In genomic region chr1:206715120-206715519, GRCh38 we compare ENCODE assay signal across 16 cellular contexts. TPM values are rescaled to one million over a fixed set of nuclear protein-coding genes. Genes with fewer than 3 reads are reported as not detected.
A peak's percentile ranks its signal among the peaks of the same experiment; 100 is the strongest.
DNase-seq lines count a peak whose midpoint lies in the region; ATAC-seq, FAIRE-seq and TF ChIP-seq lines count a peak whose summit lies in the region.
"Had no signal": no experiment of that assay in that cellular context is flagged by ENCODE, and none has a peak within 500 bp of the region (broad histone marks: within the 10 kb centered on the region; RNA-seq: fewer than 3 reads in every experiment).

No MANE protein-coding gene starts in this region.

- ATAC-seq in activated CD4-positive, alpha-beta T cell treated with anti-CD3 and anti-CD28 coated beads for 36 hours: no peak
- ATAC-seq in GM21576 (IDR thresholded peaks at IDR 0.05; ENCODE audit: unreplicated experiment): no peak

- H3K4me1 Mint-ChIP-seq in activated CD4-positive, alpha-beta T cell treated with anti-CD3 and anti-CD28 coated beads for 36 hours: peaks cover 78% of the 10 kb centered on the region
- peaks cover 78% of the 10 kb centered on the region for H3K4me1 Mint-ChIP-seq in activated CD4-positive, alpha-beta memory T cell treated with anti-CD3 and anti-CD28 coated beads, Interleukin-2, amount 10 ng/mL, durations not matched to agents 7 days and 5 days

- POLR2A ChIA-PET in activated CD4-positive, alpha-beta T cell treated with anti-CD3 and anti-CD28 coated beads for 36 hours (lab: Charles Lee): interaction anchor here (1.3 kb wide), 1 partner anchor 24 kb away, joined by 6 read pairs; no protein-coding TSS in a partner anchor
- POLR2A ChIA-PET in activated CD4-positive, alpha-beta memory T cell treated with anti-CD3 and anti-CD28 coated beads, Interleukin-2, amount 10 ng/mL, durations not matched to agents 7 days and 5 days (lab: Charles Lee): interaction anchor here (0.8 to 4.2 kb wide), 8 partner anchors 9 to 206 kb away, joined by 3 to 18 read pairs (median 6); partner anchors contain the start of genes DYRK3 and FCMR

- no peak for TF ChIP-seq EP300 in stomach (IDR thresholded peaks at IDR 0.05)

- intact Hi-C loops in activated CD4-positive, alpha-beta T cell treated with anti-CD3 and anti-CD28 coated beads for 36 hours (cut with DNase I, micrococcal nuclease): no loop called here
- intact Hi-C loops in kidney (cut with DNase I): no loop called here
- intact Hi-C loops in stomach (cut with DNase I; ENCODE audit: low total_unique reads): no loop called here

- H3K4me1 ChIP-seq in kidney (ENCODE audit: control insufficient read depth in 1 of 2, insufficient read depth in 1 of 2, low read depth in 1 of 2, low read length in 2 of 2): peaks cover 39 to 43% of the 10 kb centered on the region in 2 donors
- H3K4me1 ChIP-seq in stomach: peaks cover 55 to 93% (median 73%) of the 10 kb centered on the region in 4 donors

- H3K27me3 ChIP-seq in stomach: no peaks in the 10 kb centered on the region
- H3K27me3 ChIP-seq: tibial nerve had no signal

- TF ChIP-seq POLR2A in stomach (IDR thresholded peaks at IDR 0.05): no peak

- DNase-seq in activated CD4-positive, alpha-beta T cell treated with anti-CD3 and anti-CD28 coated beads for 36 hours: no peak
- DNase-seq in activated CD4-positive, alpha-beta T cell treated with anti-CD3 and anti-CD28 coated beads for 48 hours: no peak
- DNase-seq in activated CD4-positive, alpha-beta memory T cell treated with anti-CD3 and anti-CD28 coated beads, Interleukin-2, amount 10 ng/mL, durations not matched to agents 7 days and 5 days: no peak
- DNase-seq in kidney (no peak), stomach (no peak), NCI-H526 treated with DMSO at 0.1 percent for 48 hours (lab: John Stamatoyannopoulos, UW) (no peak), NCI-H748 (lab: John Stamatoyannopoulos, UW; ENCODE audit: unreplicated experiment) (no peak)
- DNase-seq: amygdala; KG1; NCI-H2171; stimulated activated CD4-positive, alpha-beta T cell treated with anti-CD3 and anti-CD28 coated beads, Interleukin-4, amount 100 ng/mL, for 1 hour had no signal

- no peaks in the 10 kb centered on the region for H3K9me3 ChIP-seq in kidney (ENCODE audit: control insufficient read depth in 1 of 2, low read length in 2 of 2)
- no peaks in the 10 kb centered on the region for H3K9me3 ChIP-seq in stomach
- H3K9me3 ChIP-seq: tibial nerve had no signal

- no peaks in the 10 kb centered on the region for H3K27me3 Mint-ChIP-seq in activated CD4-positive, alpha-beta T cell treated with anti-CD3 and anti-CD28 coated beads for 36 hours
- H3K27me3 Mint-ChIP-seq in activated CD4-positive, alpha-beta memory T cell treated with anti-CD3 and anti-CD28 coated beads, Interleukin-2, amount 10 ng/mL, durations not matched to agents 7 days and 5 days: no peaks in the 10 kb centered on the region

- H3K36me3 ChIP-seq in kidney (ENCODE audit: control insufficient read depth in 1 of 2, insufficient read depth in 2 of 2, low read length in 2 of 2) (no peaks in the 10 kb centered on the region), stomach (no peaks in the 10 kb centered on the region)
- H3K36me3 ChIP-seq: tibial nerve had no signal

- peak overlapping the region; percentile 60 to 82 for H3K27ac ChIP-seq in kidney (ENCODE audit: low read depth in 2 of 2, low read length in 2 of 2)
- H3K27ac ChIP-seq in stomach: peak overlapping the region; percentile 53 to 78 (median 74)

- WGBS in stomach, 5 donors: 82 to 94% (median 85%) methylated on average over 4 of the region's 4 CpGs

- H3K27ac Mint-ChIP-seq in activated CD4-positive, alpha-beta T cell treated with anti-CD3 and anti-CD28 coated beads for 36 hours: peak overlapping the region; percentile 63
- H3K27ac Mint-ChIP-seq in activated CD4-positive, alpha-beta memory T cell treated with anti-CD3 and anti-CD28 coated beads, Interleukin-2, amount 10 ng/mL, durations not matched to agents 7 days and 5 days: peak overlapping the region; percentile 47

- H3K4me3 ChIP-seq in kidney (ENCODE audit: low read length in 2 of 2) (no peak overlapping the region), stomach (no peak overlapping the region)
- H3K4me3 ChIP-seq: tibial nerve had no signal

- CTCF ChIA-PET in activated CD4-positive, alpha-beta T cell treated with anti-CD3 and anti-CD28 coated beads for 36 hours (lab: Charles Lee): interaction anchor here (0.6 to 15.5 kb wide), 19 partner anchors 8 to 237 kb away, joined by 3 to 175 read pairs (median 3); partner anchors contain the start of genes DYRK3 and IL20
- CTCF ChIA-PET in activated CD4-positive, alpha-beta memory T cell treated with anti-CD3 and anti-CD28 coated beads, Interleukin-2, amount 10 ng/mL, durations not matched to agents 7 days and 5 days (lab: Charles Lee): interaction anchor here (0.7 to 3.7 kb wide), 9 partner anchors 11 to 291 kb away, joined by 3 to 24 read pairs (median 4); partner anchors contain the start of gene DYRK3

- no peaks in the 10 kb centered on the region for H3K36me3 Mint-ChIP-seq in activated CD4-positive, alpha-beta T cell treated with anti-CD3 and anti-CD28 coated beads for 36 hours (ENCODE audit: low read depth)
- peaks cover 9% of the 10 kb centered on the region for H3K36me3 Mint-ChIP-seq in activated CD4-positive, alpha-beta memory T cell treated with anti-CD3 and anti-CD28 coated beads, Interleukin-2, amount 10 ng/mL, durations not matched to agents 7 days and 5 days (ENCODE audit: low read depth)

- no peaks in the 10 kb centered on the region for H3K9me3 Mint-ChIP-seq in activated CD4-positive, alpha-beta T cell treated with anti-CD3 and anti-CD28 coated beads for 36 hours (ENCODE audit: low read depth)
- no peaks in the 10 kb centered on the region for H3K9me3 Mint-ChIP-seq in activated CD4-positive, alpha-beta memory T cell treated with anti-CD3 and anti-CD28 coated beads, Interleukin-2, amount 10 ng/mL, durations not matched to agents 7 days and 5 days
- H3K9me3 Mint-ChIP-seq: neural crest cell had no signal

- TF ChIP-seq CTCF in kidney (IDR thresholded peaks at IDR 0.05; ENCODE audit: borderline replicate concordance, extremely low read depth, insufficient read depth) (no peak), stomach (IDR thresholded peaks at IDR 0.05) (no peak)

- FAIRE-seq in kidney (lab: Jason Lieb, UNC): no peak
- FAIRE-seq: H1 had no signal

- no peak overlapping the region for H3K4me3 Mint-ChIP-seq in activated CD4-positive, alpha-beta T cell treated with anti-CD3 and anti-CD28 coated beads for 36 hours
- no peak overlapping the region for H3K4me3 Mint-ChIP-seq in activated CD4-positive, alpha-beta memory T cell treated with anti-CD3 and anti-CD28 coated beads, Interleukin-2, amount 10 ng/mL, durations not matched to agents 7 days and 5 days
- H3K4me3 Mint-ChIP-seq: neural crest cell had no signal

- no peak overlapping the region for H3K9ac ChIP-seq in kidney (ENCODE audit: low read length in 2 of 2)

RNA-seq across cellular contexts. Expression of gene MAPKAPK2, which starts 30.4 kb away (rescaled TPM):
- 10 to 100 TPM; 62.8 to 64.7 TPM for total RNA-seq in activated CD4-positive, alpha-beta T cell treated with anti-CD3 and anti-CD28 coated beads for 36 hours
- total RNA-seq in activated CD4-positive, alpha-beta memory T cell treated with anti-CD3 and anti-CD28 coated beads, Interleukin-2, amount 10 ng/mL, durations not matched to agents 7 days and 5 days: 10 to 100 TPM; 89.1 to 95.2 TPM
- 113 TPM for total RNA-seq in kidney
- polyA plus RNA-seq in kidney (ENCODE audit: insufficient read depth, low read depth, low replicate concordance): 84.5 TPM
- total RNA-seq in stomach: 10 to 100 TPM; 22.6 to 78.0 (median 43.9) TPM
- polyA plus RNA-seq in stomach: 10 to 100 TPM; 30.1 to 60.8 (median 55.4) TPM

RNA-seq across cellular contexts. Expression of gene IL19, which starts 55.5 kb away (rescaled TPM):
- not detected for total RNA-seq in activated CD4-positive, alpha-beta T cell treated with anti-CD3 and anti-CD28 coated beads for 36 hours
- total RNA-seq in activated CD4-positive, alpha-beta memory T cell treated with anti-CD3 and anti-CD28 coated beads, Interleukin-2, amount 10 ng/mL, durations not matched to agents 7 days and 5 days: not detected
- total RNA-seq in kidney: 3.6 TPM
- 0.41 TPM for polyA plus RNA-seq in kidney (ENCODE audit: insufficient read depth, low read depth, low replicate concordance)
- 10 to 100 TPM in 1 of 5 donors, not detected in 4; 25.9 TPM for total RNA-seq in stomach
- 1 to 10 TPM in 1 of 3 donors, not detected in 2; 3.1 TPM for polyA plus RNA-seq in stomach
- total RNA-seq: A673, H1, neural crest cell, tibial nerve had no signal
- polyA plus RNA-seq: H1 had no signal

RNA-seq across cellular contexts. Expression of gene IL10, which starts 57.2 kb away (rescaled TPM):
- 1 to 10 TPM; 1.3 to 1.6 TPM for total RNA-seq in activated CD4-positive, alpha-beta T cell treated with anti-CD3 and anti-CD28 coated beads for 36 hours
- 1 to 10 TPM in 1 of 2 experiments, under 1 TPM in 1; 0.73 to 1.9 TPM for total RNA-seq in activated CD4-positive, alpha-beta memory T cell treated with anti-CD3 and anti-CD28 coated beads, Interleukin-2, amount 10 ng/mL, durations not matched to agents 7 days and 5 days
- 2.5 TPM for total RNA-seq in kidney
- 0.49 TPM for polyA plus RNA-seq in kidney (ENCODE audit: insufficient read depth, low read depth, low replicate concordance)
- 1 to 10 TPM in 1 of 5 donors, under 1 TPM in 2, not detected in 2; 0.29 to 2.8 (median 0.45) TPM for total RNA-seq in stomach
- polyA plus RNA-seq in stomach: 1 to 10 TPM; 1.2 to 7.2 (median 1.9) TPM
- total RNA-seq: A673, H1, neural crest cell had no signal
- polyA plus RNA-seq: H1 had no signal
